ENCODE assay signal across 10 cellular contexts in genomic region chr10:94076325-94076841, GRCh38.
DNase-seq lines count a peak whose midpoint lies in the region; ATAC-seq, FAIRE-seq and TF ChIP-seq lines count a peak whose summit lies in the region.
"Had no signal": no experiment of that assay in that cellular context is flagged by ENCODE, and none has a peak within 500 bp of the region (broad histone marks: within the 10 kb centered on the region; RNA-seq: fewer than 3 reads in every experiment).

No MANE protein-coding gene starts in this region.

- WGBS in H1 (ENCODE audit: extremely low coverage in 1 of 2, insufficient coverage in 1 of 2, insufficient read length in 1 of 2, insufficient replicate concordance in 2 of 2, low coverage in 1 of 2, low lambda C conversion rate in 2 of 2, missing lambda C conversion rate in 1 of 2), 2 experiments = 92% methylated on average over 2 of the region's 2 CpGs; no CpG with 5 or more reads in 1 of the 2 experiments

- peak overlapping the region; percentile 32 for H2AFZ ChIP-seq in ACC112 (ENCODE audit: low read length, unreplicated experiment)
- H2AFZ ChIP-seq in H1 (ENCODE audit: low read length) = no peak overlapping the region

- H2AK5ac ChIP-seq in H1 (ENCODE audit: low read depth, low read length) = no peak overlapping the region

- no peak overlapping the region for H2BK5ac ChIP-seq in H1 (ENCODE audit: low read depth, low read length)

- CTCF ChIA-PET in H1 (lab: Charles Lee; ENCODE audit: partially characterized antibody) = interaction anchor here (0.6 to 1.7 kb wide), 8 partner anchors 10 to 244 kb away, joined by 3 to 7 read pairs (median 3); no protein-coding TSS in a partner anchor

- no peak overlapping the region for H2BK20ac ChIP-seq in H1 (ENCODE audit: low read length)

- DNase-seq in H1 (ENCODE audit: low read depth in 1 of 2, low spot score in 2 of 2) (no peak), medulla oblongata (ENCODE audit: extremely low spot score) (peak; percentile 28), SW 1271 (lab: John Stamatoyannopoulos, UW) (no peak)
- DNase-seq: activated T-cell treated with anti-CD3 and anti-CD28 coated beads for 4 hours, DND-41 had no signal

- no peak overlapping the region for H3K56ac ChIP-seq in H1 (replicated peaks; ENCODE audit: insufficient read length, low read depth, low read length)

- H4K8ac ChIP-seq in H1 (ENCODE audit: extremely low read depth, insufficient read depth, low read length) = no peak overlapping the region

- peak in 1 of 3 experiments; percentile 36; a peak in 2 of 4 replicates for TF ChIP-seq CTCF in H1 (IDR thresholded peaks at IDR 0.05; ENCODE audit: control extremely low read depth in 1 of 3, insufficient read depth in 1 of 3, low read depth in 1 of 3, low read length in 3 of 3)

- H3K4me1 ChIP-seq in ACC112 (ENCODE audit: control insufficient read depth, insufficient read depth, low read length, unreplicated experiment) (peaks cover 22% of the 10 kb centered on the region), H1 (replicated peaks in 1 of 4; ENCODE audit: control insufficient read depth in 3 of 4, insufficient read depth in 4 of 4, low read length in 3 of 4) (no peaks in the 10 kb centered on the region)

- FAIRE-seq in H1 (lab: Jason Lieb, UNC) = no peak

- H3K9ac ChIP-seq in H1 (replicated peaks in 1 of 4; ENCODE audit: extremely low read depth in 1 of 4, low read depth in 3 of 4, low read length in 3 of 4) = no peak overlapping the region

- no peaks in the 10 kb centered on the region; a peak in 1 of 4 replicates for H3K9me3 ChIP-seq in H1 (ENCODE audit: insufficient read depth in 2 of 2, low read depth in 1 of 2, low read length in 1 of 2)

- no peak overlapping the region for H2BK15ac ChIP-seq in H1 (ENCODE audit: low read length)

- no peak overlapping the region for H2BK120ac ChIP-seq in H1 (replicated peaks; ENCODE audit: low read depth, low read length)

- no peaks in the 10 kb centered on the region for H3K23me2 ChIP-seq in H1 (ENCODE audit: low read depth, low read length)

- no peak overlapping the region for H4K91ac ChIP-seq in H1 (replicated peaks; ENCODE audit: insufficient read length, low read length)

- ATAC-seq in HG03135 (IDR thresholded peaks at IDR 0.05; ENCODE audit: unreplicated experiment) (no peak), HG02763 (IDR thresholded peaks at IDR 0.05; ENCODE audit: unreplicated experiment) (no peak), HG03565 (IDR thresholded peaks at IDR 0.05; ENCODE audit: unreplicated experiment) (no peak)

- H3K4me3 ChIP-seq in ACC112 (ENCODE audit: low read depth, low read length) (no peak overlapping the region), H1 (ENCODE audit: extremely low read depth in 1 of 4, insufficient read depth in 2 of 4, low read depth in 3 of 4, low read length in 4 of 4) (no peak overlapping the region)

- POLR2A ChIA-PET in H1 (lab: Charles Lee; ENCODE audit: partially characterized antibody) = no interaction called here

- H3K79me1 ChIP-seq in H1 (ENCODE audit: low read depth, low read length) = no peaks in the 10 kb centered on the region

- no peak overlapping the region for H3K4ac ChIP-seq in H1 (replicated peaks; ENCODE audit: insufficient read length, low read depth, low read length)

- H3K23ac ChIP-seq in H1 (ENCODE audit: insufficient read length) = no peak overlapping the region

- H3K27me3 ChIP-seq in ACC112 (ENCODE audit: insufficient read depth, low read length) = no peaks in the 10 kb centered on the region
- no peaks in the 10 kb centered on the region for H3K27me3 ChIP-seq in H1 (replicated peaks in 1 of 4; ENCODE audit: control insufficient read depth in 3 of 4, extremely low read depth in 1 of 4, insufficient read depth in 3 of 4, low read length in 3 of 4)

- H2BK12ac ChIP-seq in H1 (ENCODE audit: low read depth, low read length) = no peak overlapping the region

- no peak overlapping the region for H3K4me2 ChIP-seq in H1 (ENCODE audit: insufficient read depth in 1 of 2, low read depth in 2 of 2, low read length in 2 of 2)

- H4K20me1 ChIP-seq in H1 (replicated peaks in 1 of 2; ENCODE audit: control insufficient read depth in 1 of 2, insufficient read depth in 2 of 2, low read length in 2 of 2) = no peaks in the 10 kb centered on the region

- H3K36me3 ChIP-seq in ACC112 (ENCODE audit: insufficient read depth, low read length) = peaks cover 4% of the 10 kb centered on the region; the same call in 1 of the 2 replicates
- H3K36me3 ChIP-seq in H1 (ENCODE audit: control insufficient read depth in 2 of 4, insufficient read depth in 4 of 4, low read length in 3 of 4) = no peaks in the 10 kb centered on the region

- no peak for TF ChIP-seq POLR2A in H1 (IDR thresholded peaks at IDR 0.05; ENCODE audit: control extremely low read depth in 1 of 2, low read depth in 2 of 2, low read length in 2 of 2)

- no peak overlapping the region for H4K5ac ChIP-seq in H1 (ENCODE audit: insufficient read length, low read depth, low read length)

- H3K79me2 ChIP-seq in ACC112 (ENCODE audit: control insufficient read depth, insufficient read depth, low read length, unreplicated experiment) (no peaks in the 10 kb centered on the region), H1 (ENCODE audit: control insufficient read depth in 1 of 2, insufficient read depth in 2 of 2, low read length in 2 of 2) (no peaks in the 10 kb centered on the region)

- TF ChIP-seq EP300 in Ishikawa (IDR thresholded peaks at IDR 0.05; ENCODE audit: borderline replicate concordance) (no peak), H1 (IDR thresholded peaks at IDR 0.05; ENCODE audit: borderline replicate concordance in 1 of 2, low read depth in 2 of 2, low read length in 2 of 2) (no peak)

- H3K18ac ChIP-seq in H1 (ENCODE audit: extremely low read depth, low read length) = no peak overlapping the region

- peak; percentile 46; the same call in 1 of the 2 replicates for TF ChIP-seq RAD21 in Ishikawa (IDR thresholded peaks at IDR 0.05; ENCODE audit: low read depth)
- peak; percentile 23 to 44; a peak in 3 of 4 replicates for TF ChIP-seq RAD21 in H1 (IDR thresholded peaks at IDR 0.05 in 1 of 2, conservative IDR thresholded peaks at IDR 0.05 in 1 of 2; ENCODE audit: low read depth in 2 of 2, low read length in 2 of 2)

- H3K27ac ChIP-seq in ACC112 (ENCODE audit: low read depth, low read length) (no peak overlapping the region), H1 (ENCODE audit: low read depth, low read length) (no peak overlapping the region)

- H3K14ac ChIP-seq in H1 (ENCODE audit: insufficient read length) = no peak overlapping the region

TF ChIP-seq in Ishikawa, 13 proteins besides CTCF, POLR2A, EP300 and RAD21:
- TF ChIP-seq MAX (IDR thresholded peaks at IDR 0.05) = no peak
- no peak for TF ChIP-seq TCF12 (IDR thresholded peaks at IDR 0.05; ENCODE audit: low read depth)
- no peak for TF ChIP-seq YY1 (IDR thresholded peaks at IDR 0.05; ENCODE audit: low read depth)
- TF ChIP-seq CREB1 (IDR thresholded peaks at IDR 0.05; ENCODE audit: low read depth) = no peak
- no peak for TF ChIP-seq FOXM1 (IDR thresholded peaks at IDR 0.05; ENCODE audit: borderline replicate concordance, low read depth)
- TF ChIP-seq ZBTB7A (IDR thresholded peaks at IDR 0.05; ENCODE audit: low read depth) = no peak
- no peak for TF ChIP-seq CEBPB (IDR thresholded peaks at IDR 0.05)
- no peak for TF ChIP-seq EGR1 (IDR thresholded peaks at IDR 0.05)

TF ChIP-seq in H1, 55 proteins besides CTCF, POLR2A, EP300 and RAD21 (continues in another document):
- TF ChIP-seq SIN3A (conservative IDR thresholded peaks at IDR 0.05 in 1 of 2, IDR thresholded peaks at IDR 0.05 in 1 of 2; ENCODE audit: low read depth in 1 of 2, low read length in 2 of 2) (no peak), TAF7 (optimal IDR thresholded peaks at IDR 0.05; ENCODE audit: borderline replicate concordance, low read depth, low read length) (no peak), POU5F1 (IDR thresholded peaks at IDR 0.05; ENCODE audit: low read depth, low read length) (no peak), EZH2 (IDR thresholded peaks at IDR 0.05; ENCODE audit: low read depth, low read length, severe bottlenecking) (no peak), E2F6 (IDR thresholded peaks at IDR 0.05) (no peak), GABPA (IDR thresholded peaks at IDR 0.05; ENCODE audit: borderline replicate concordance, insufficient read depth, low read length) (no peak), CTBP2 (IDR thresholded peaks at IDR 0.05; ENCODE audit: borderline replicate concordance, insufficient read depth, insufficient read length, low read length) (no peak), SP4 (IDR thresholded peaks at IDR 0.05; ENCODE audit: low read length) (no peak), ZNF274 (IDR thresholded peaks at IDR 0.05; ENCODE audit: borderline replicate concordance, extremely low read depth, low read length) (no peak), KDM1A (IDR thresholded peaks at IDR 0.05; ENCODE audit: borderline replicate concordance, low read length) (no peak), CREB1 (IDR thresholded peaks at IDR 0.05) (no peak), HDAC2 (IDR thresholded peaks at IDR 0.05; ENCODE audit: borderline replicate concordance in 1 of 2, low read depth in 2 of 2, low read length in 2 of 2) (no peak), PHF8 (conservative IDR thresholded peaks at IDR 0.05; ENCODE audit: low read depth, low read length) (no peak), RFX5 (IDR thresholded peaks at IDR 0.05; ENCODE audit: borderline replicate concordance, low read depth, low read length) (no peak), TCF12 (IDR thresholded peaks at IDR 0.05; ENCODE audit: low read depth, low read length) (no peak), SUZ12 (IDR thresholded peaks at IDR 0.05; ENCODE audit: low read length) (no peak)
